ENCODE assay signal across 1 cellular context in the genomic region with DNA sequence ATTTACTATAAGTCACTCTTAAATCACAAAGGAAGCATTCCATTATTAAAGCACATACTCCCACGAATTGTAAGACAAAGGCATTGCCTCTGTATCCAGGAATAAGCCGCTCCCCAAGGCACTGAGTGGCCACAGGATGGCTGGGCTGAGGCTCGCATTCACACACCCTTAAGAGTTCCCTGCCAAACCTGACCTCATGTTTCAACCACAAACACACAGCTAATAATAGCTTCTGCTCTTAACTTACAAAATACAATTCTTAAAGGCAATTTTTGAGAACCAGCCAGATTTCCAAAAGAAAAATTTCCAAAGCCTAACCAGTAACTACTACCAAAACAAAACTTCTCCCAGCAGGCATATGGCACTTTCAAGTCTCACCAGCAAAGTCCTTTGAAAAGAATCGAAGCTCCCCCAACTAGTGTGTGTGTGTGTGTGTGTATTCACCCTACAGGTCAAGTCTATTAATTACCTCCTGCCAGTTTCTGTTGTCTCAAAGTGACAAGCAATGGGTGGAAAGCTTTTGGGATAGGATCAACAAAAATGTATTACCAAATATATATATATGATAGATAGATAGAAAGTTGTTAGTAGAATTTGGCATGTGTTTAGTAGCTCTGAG.
TF ChIP-seq lines count a peak whose summit lies in the region.

No MANE protein-coding gene starts in this region.

TF ChIP-seq in GM12878, 131 proteins besides CTCF, POLR2A, EP300 and RAD21 (continued from another document):
- TF ChIP-seq, protein P1, sequence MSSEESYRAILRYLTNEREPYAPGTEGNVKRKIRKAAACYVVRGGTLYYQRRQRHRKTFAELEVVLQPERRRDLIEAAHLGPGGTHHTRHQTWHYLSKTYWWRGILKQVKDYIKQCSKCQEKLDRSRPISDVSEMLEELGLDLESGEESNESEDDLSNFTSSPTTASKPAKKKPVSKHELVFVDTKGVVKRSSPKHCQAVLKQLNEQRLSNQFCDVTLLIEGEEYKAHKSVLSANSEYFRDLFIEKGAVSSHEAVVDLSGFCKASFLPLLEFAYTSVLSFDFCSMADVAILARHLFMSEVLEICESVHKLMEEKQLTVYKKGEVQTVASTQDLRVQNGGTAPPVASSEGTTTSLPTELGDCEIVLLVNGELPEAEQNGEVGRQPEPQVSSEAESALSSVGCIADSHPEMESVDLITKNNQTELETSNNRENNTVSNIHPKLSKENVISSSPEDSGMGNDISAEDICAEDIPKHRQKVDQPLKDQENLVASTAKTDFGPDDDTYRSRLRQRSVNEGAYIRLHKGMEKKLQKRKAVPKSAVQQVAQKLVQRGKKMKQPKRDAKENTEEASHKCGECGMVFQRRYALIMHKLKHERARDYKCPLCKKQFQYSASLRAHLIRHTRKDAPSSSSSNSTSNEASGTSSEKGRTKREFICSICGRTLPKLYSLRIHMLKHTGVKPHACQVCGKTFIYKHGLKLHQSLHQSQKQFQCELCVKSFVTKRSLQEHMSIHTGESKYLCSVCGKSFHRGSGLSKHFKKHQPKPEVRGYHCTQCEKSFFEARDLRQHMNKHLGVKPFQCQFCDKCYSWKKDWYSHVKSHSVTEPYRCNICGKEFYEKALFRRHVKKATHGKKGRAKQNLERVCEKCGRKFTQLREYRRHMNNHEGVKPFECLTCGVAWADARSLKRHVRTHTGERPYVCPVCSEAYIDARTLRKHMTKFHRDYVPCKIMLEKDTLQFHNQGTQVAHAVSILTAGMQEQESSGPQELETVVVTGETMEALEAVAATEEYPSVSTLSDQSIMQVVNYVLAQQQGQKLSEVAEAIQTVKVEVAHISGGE (CRISPR knock-in tag; IDR thresholded peaks at IDR 0.05) = no peak
- TF ChIP-seq ATF7 (IDR thresholded peaks at IDR 0.05; ENCODE audit: low read depth) (no peak), CHD4 (IDR thresholded peaks at IDR 0.05) (no peak), CBX5 (IDR thresholded peaks at IDR 0.05; ENCODE audit: low read depth) (0 out of 2 replicates have a peak, but pooled peaks have one; percentile 33), RUNX3 (IDR thresholded peaks at IDR 0.05; ENCODE audit: low read length) (peak; percentile 75), MEF2B (IDR thresholded peaks at IDR 0.05; ENCODE audit: partially characterized antibody, poor library complexity, severe bottlenecking) (peak; percentile 55), NR2F1 (conservative IDR thresholded peaks at IDR 0.05) (peak; percentile 67), RB1 (IDR thresholded peaks at IDR 0.05; ENCODE audit: borderline replicate concordance) (no peak), ZNF217 (IDR thresholded peaks at IDR 0.05) (no peak), SMAD1 (IDR thresholded peaks at IDR 0.05; ENCODE audit: low read depth, partially characterized antibody) (no peak), IKZF2 (IDR thresholded peaks at IDR 0.05) (peak in 1 of 2 experiments; percentile 19; a peak in 2 of 4 replicates)
- TF ChIP-seq, protein P2, sequence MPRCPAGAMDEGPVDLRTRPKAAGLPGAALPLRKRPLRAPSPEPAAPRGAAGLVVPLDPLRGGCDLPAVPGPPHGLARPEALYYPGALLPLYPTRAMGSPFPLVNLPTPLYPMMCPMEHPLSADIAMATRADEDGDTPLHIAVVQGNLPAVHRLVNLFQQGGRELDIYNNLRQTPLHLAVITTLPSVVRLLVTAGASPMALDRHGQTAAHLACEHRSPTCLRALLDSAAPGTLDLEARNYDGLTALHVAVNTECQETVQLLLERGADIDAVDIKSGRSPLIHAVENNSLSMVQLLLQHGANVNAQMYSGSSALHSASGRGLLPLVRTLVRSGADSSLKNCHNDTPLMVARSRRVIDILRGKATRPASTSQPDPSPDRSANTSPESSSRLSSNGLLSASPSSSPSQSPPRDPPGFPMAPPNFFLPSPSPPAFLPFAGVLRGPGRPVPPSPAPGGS (IDR thresholded peaks at IDR 0.05; ENCODE audit: borderline replicate concordance, insufficient read depth, low read depth, low read length, poor library complexity, severe bottlenecking) = no peak
- TF ChIP-seq, protein P3, sequence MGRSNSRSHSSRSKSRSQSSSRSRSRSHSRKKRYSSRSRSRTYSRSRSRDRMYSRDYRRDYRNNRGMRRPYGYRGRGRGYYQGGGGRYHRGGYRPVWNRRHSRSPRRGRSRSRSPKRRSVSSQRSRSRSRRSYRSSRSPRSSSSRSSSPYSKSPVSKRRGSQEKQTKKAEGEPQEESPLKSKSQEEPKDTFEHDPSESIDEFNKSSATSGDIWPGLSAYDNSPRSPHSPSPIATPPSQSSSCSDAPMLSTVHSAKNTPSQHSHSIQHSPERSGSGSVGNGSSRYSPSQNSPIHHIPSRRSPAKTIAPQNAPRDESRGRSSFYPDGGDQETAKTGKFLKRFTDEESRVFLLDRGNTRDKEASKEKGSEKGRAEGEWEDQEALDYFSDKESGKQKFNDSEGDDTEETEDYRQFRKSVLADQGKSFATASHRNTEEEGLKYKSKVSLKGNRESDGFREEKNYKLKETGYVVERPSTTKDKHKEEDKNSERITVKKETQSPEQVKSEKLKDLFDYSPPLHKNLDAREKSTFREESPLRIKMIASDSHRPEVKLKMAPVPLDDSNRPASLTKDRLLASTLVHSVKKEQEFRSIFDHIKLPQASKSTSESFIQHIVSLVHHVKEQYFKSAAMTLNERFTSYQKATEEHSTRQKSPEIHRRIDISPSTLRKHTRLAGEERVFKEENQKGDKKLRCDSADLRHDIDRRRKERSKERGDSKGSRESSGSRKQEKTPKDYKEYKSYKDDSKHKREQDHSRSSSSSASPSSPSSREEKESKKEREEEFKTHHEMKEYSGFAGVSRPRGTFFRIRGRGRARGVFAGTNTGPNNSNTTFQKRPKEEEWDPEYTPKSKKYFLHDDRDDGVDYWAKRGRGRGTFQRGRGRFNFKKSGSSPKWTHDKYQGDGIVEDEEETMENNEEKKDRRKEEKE (IDR thresholded peaks at IDR 0.05) = no peak
- TF ChIP-seq, protein P4, sequence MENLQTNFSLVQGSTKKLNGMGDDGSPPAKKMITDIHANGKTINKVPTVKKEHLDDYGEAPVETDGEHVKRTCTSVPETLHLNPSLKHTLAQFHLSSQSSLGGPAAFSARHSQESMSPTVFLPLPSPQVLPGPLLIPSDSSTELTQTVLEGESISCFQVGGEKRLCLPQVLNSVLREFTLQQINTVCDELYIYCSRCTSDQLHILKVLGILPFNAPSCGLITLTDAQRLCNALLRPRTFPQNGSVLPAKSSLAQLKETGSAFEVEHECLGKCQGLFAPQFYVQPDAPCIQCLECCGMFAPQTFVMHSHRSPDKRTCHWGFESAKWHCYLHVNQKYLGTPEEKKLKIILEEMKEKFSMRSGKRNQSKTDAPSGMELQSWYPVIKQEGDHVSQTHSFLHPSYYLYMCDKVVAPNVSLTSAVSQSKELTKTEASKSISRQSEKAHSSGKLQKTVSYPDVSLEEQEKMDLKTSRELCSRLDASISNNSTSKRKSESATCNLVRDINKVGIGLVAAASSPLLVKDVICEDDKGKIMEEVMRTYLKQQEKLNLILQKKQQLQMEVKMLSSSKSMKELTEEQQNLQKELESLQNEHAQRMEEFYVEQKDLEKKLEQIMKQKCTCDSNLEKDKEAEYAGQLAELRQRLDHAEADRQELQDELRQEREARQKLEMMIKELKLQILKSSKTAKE (IDR thresholded peaks at IDR 0.05; ENCODE audit: low read depth, poor library complexity, severe bottlenecking) = no peak
